Comparison of ENCODE assay signal across 8 cellular contexts in the genomic region with DNA sequence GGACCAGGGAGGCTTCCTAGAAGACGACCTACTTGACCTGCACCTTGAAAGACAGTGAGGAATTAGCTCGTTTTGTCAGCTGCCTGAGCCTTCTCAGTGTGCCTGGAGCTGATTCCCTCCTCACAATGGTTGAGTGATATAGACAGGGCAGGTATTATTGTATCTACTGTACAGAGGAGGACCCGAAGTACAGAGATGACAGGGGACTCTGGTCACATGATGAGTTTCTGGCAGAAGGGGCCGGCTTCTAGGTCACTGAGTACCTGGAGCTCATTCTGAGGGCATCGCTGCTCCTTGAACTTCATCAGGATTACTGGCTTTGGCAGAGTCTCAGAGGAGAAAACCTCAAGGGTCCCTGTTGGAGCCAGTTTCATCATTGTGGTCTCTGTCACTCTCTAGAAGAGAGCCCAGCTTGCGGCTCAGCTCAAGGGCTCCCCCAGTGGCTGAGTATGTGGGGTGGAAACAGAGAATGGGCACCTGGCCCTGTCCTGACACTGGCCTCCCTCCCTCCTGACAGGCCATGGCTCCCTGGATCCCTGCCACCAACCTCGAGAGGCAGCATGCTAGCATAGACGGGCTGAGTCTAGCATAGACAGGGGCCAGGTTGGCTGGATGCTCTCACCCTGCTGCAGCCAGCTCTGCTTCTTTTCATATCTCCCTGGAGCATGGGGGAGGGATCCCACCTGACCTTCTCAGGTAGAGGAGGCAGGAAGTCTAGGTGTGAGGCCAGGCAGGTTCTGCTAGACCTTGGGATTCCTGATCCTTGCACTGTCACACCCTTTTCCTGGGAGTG. TPM values are rescaled to one million over a fixed set of nuclear protein-coding genes. Genes with fewer than 3 reads are reported as not detected.
A peak's percentile ranks its signal among the peaks of the same experiment; 100 is the strongest.
DNase-seq lines count a peak whose midpoint lies in the region; ATAC-seq and TF ChIP-seq lines count a peak whose summit lies in the region.

No MANE protein-coding gene starts in this region.

- no peak overlapping the region for H3K4me3 ChIP-seq in SJSA1

- peaks cover 61% of the 10 kb centered on the region for H3K4me1 ChIP-seq in SJSA1 (replicated peaks)

- H3K27ac Mint-ChIP-seq in brain, result peak overlapping the region in 4 of 5 experiments; percentile 71 to 98 (median 94)

- peaks cover 5% of the 10 kb centered on the region for H3K36me3 Mint-ChIP-seq in brain

- no peaks in the 10 kb centered on the region for H3K27me3 ChIP-seq in SJSA1 (replicated peaks)

- peaks cover 75% of the 10 kb centered on the region for H3K4me1 Mint-ChIP-seq in brain

- H3K9me3 ChIP-seq in SJSA1 (replicated peaks), result no peaks in the 10 kb centered on the region

- H3K4me3 Mint-ChIP-seq in brain, result peak overlapping the region in 3 of 5 experiments; percentile 75 to 95 (median 93)

- peaks cover 17% of the 10 kb centered on the region; the same call in 1 of the 2 replicates for H3K36me3 ChIP-seq in SJSA1

- ATAC-seq in GM18870 (IDR thresholded peaks at IDR 0.05; ENCODE audit: unreplicated experiment) (no peak), HG02840 (IDR thresholded peaks at IDR 0.05; ENCODE audit: low FRiP score, unreplicated experiment) (no peak)

- DNase-seq in DMS153 (lab: John Stamatoyannopoulos, UW), result peak; percentile 61
- peak; percentile 74 for DNase-seq in HuH-7 (ENCODE audit: low spot score)
- peak; percentile 54 to 76 for DNase-seq in SJSA1 (ENCODE audit: low read depth in 1 of 2, low spot score in 2 of 2)
- DNase-seq in islet precursor cell, result peak; percentile 81
- DNase-seq in stimulated activated CD4-positive, alpha-beta T cell treated with anti-CD3 and anti-CD28 coated beads, Interleukin-4, amount 100 ng/mL, for 1 hour, result peak; percentile 52

- peak; percentile 34 to 41 for TF ChIP-seq CTCF in brain (conservative IDR thresholded peaks at IDR 0.05)

- no peak overlapping the region for H3K27ac ChIP-seq in SJSA1

- peaks cover 85% of the 10 kb centered on the region for H3K27me3 Mint-ChIP-seq in brain

- peaks cover 0 to 7% (median 0%) of the 10 kb centered on the region in 5 experiments for H3K9me3 Mint-ChIP-seq in brain

RNA-seq across cellular contexts. Expression of gene NFIX, which starts 38.7 kb away (rescaled TPM):
- total RNA-seq in SJSA1 (2014; rRNA removed; shearing (Covaris generic)), result 9.4 and 10.9 TPM in 2 replicates
- 239 TPM for polyA plus RNA-seq in brain (ENCODE audit: insufficient read depth, low read depth, low replicate concordance)
